In the genomic region with DNA sequence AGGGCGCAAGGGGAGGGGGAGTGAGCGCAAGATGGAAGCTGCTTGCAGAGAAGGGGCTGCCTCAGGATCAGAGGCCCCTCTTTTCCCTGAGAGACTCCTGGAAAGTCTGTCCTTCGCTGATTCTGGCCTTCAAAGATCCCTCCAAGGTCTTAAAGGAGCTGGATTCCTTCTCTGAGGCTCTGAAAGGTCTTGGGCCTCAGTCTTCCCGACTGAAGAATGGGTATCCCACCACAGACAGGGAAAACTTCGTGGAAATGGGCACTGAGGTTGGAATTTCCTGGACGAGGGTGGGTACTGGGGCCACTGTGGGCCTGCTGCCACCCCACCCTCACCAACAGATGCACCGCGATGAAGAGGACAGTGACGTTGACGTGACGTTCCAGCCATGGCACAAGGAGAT, we compare ENCODE assay signal across 18 cellular contexts. TPM values are rescaled to one million over a fixed set of nuclear protein-coding genes. Genes with fewer than 3 reads are reported as not detected.
"Had no signal": no experiment of that assay in that cellular context is flagged by ENCODE, and none has a peak within 500 bp of the region (broad histone marks: within the 10 kb centered on the region; RNA-seq: fewer than 3 reads in every experiment).

No MANE protein-coding gene starts in this region.

- H3K9me3 ChIP-seq: body of pancreas, esophagus squamous epithelium, left lung had no signal

- H3K4me3 ChIP-seq: body of pancreas, esophagus squamous epithelium, left lung had no signal

- DNase-seq: activated CD4-positive, alpha-beta T cell treated with anti-CD3 and anti-CD28 coated beads, Interleukin-2, amount 50 U/mL, for 48 hours; activated effector memory CD4-positive, alpha-beta T cell treated with anti-CD3 and anti-CD28 coated beads, Interleukin-2, amount 50 U/mL, for 16 hours; amniotic stem cell; body of pancreas; cortex of kidney; effector CD4-positive, alpha-beta T cell; esophagus squamous epithelium; hypothalamus; kidney; left lung; mammary epithelial cell; naive thymus-derived CD8-positive, alpha-beta T cell; occipital lobe had no signal

- H3K36me3 ChIP-seq: esophagus squamous epithelium, left lung had no signal

- H3K27me3 ChIP-seq: body of pancreas, esophagus squamous epithelium, left lung had no signal

- H3K27ac Mint-ChIP-seq: activated naive CD8-positive, alpha-beta T cell; stimulated activated memory B cell treated with anti-CD40 and anti-IgM and Interleukin-4, amounts not matched to agents 10 μg/mL and 1 μg/mL and 100 μg/mL, for 72 hours had no signal

- H3K9me3 Mint-ChIP-seq: central memory CD8-positive, alpha-beta T cell; stimulated activated memory B cell treated with anti-CD40 and anti-IgM and Interleukin-4, amounts not matched to agents 10 μg/mL and 1 μg/mL and 100 μg/mL, for 72 hours had no signal

- H3K4me3 Mint-ChIP-seq: activated naive CD8-positive, alpha-beta T cell; central memory CD8-positive, alpha-beta T cell; stimulated activated memory B cell treated with anti-CD40 and anti-IgM and Interleukin-4, amounts not matched to agents 10 μg/mL and 1 μg/mL and 100 μg/mL, for 72 hours had no signal

- H3K36me3 Mint-ChIP-seq: naive thymus-derived CD8-positive, alpha-beta T cell had no signal

- H3K27ac ChIP-seq: body of pancreas, esophagus squamous epithelium, left lung had no signal

- H3K27me3 Mint-ChIP-seq: activated naive CD8-positive, alpha-beta T cell; central memory CD8-positive, alpha-beta T cell; naive thymus-derived CD8-positive, alpha-beta T cell; stimulated activated memory B cell treated with anti-CD40 and anti-IgM and Interleukin-4, amounts not matched to agents 10 μg/mL and 1 μg/mL and 100 μg/mL, for 72 hours had no signal

RNA-seq across cellular contexts. Expression of a gene that starts 3.5 kb away (rescaled TPM):
- total RNA-seq: fibroblast of villous mesenchyme, occipital lobe, pulmonary artery endothelial cell had no signal

RNA-seq across cellular contexts. Expression of a gene that starts 5.6 kb away (rescaled TPM):
- total RNA-seq: mammary epithelial cell, pulmonary artery endothelial cell had no signal
- polyA plus RNA-seq: mammary epithelial cell had no signal
